14 cellular contexts compared by ENCODE assay signal in the genomic region with DNA sequence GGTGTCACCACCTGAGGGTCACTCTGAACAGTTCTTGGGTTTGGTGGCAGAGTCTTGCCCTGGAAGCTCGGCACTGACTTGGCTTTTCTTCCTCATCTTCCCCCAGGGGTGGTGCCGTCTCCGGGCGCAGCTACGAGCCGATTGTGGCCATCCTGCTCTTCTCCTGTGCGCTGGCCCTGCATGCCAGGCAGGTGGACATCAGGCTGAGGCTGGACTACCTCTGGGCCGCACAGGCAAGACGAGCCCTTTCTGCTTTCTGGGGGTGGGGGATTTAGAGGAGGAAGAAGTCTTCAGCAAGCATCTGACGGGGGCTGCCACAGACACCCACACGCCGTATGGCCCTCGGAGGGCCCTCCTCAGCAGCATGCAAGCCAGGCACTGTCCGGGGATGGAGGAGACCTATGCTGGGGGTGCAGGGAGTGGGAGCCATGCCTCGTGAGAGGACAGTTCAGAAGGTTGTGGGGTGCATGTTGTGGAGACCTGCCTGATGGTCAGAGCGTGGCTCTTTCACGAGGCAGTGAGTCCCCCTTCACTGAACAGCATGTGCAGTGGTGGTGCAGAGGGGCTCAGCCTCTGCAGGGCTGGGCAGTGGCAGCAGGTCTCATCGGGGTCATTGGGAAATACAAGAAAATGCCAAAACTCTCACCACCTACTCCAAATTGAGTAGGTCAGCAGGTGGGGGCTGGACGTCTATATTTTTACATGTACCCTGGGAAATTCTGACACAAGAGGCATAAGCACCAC.
"Had no signal": no experiment of that assay in that cellular context is flagged by ENCODE, and none has a peak within 500 bp of the region (broad histone marks: within the 10 kb centered on the region; RNA-seq: fewer than 3 reads in every experiment).

No MANE protein-coding gene starts in this region.

- H3K27ac ChIP-seq: coronary artery, gastroesophageal sphincter, ovary, thyroid gland had no signal

- H3K27me3 ChIP-seq: gastroesophageal sphincter, ovary, thyroid gland had no signal

- H3K9me3 Mint-ChIP-seq: activated naive CD4-positive, alpha-beta T cell treated with anti-CD3 and anti-CD28 coated beads, Interleukin-2, amount 10 ng/mL, durations not matched to agents 7 days and 5 days; activated T-helper 17 cell treated with anti-CD3 and anti-CD28 coated beads, Interleukin-2, amount 50 U/mL, for 72 hours had no signal

- H3K4me1 ChIP-seq: gastroesophageal sphincter, thyroid gland had no signal

- H3K27ac Mint-ChIP-seq: activated naive CD4-positive, alpha-beta T cell treated with anti-CD3 and anti-CD28 coated beads, Interleukin-2, amount 10 ng/mL, durations not matched to agents 7 days and 5 days; activated T-helper 17 cell treated with anti-CD3 and anti-CD28 coated beads, Interleukin-2, amount 50 U/mL, for 72 hours had no signal

- H3K4me3 ChIP-seq: coronary artery, gastroesophageal sphincter, ovary, thyroid gland had no signal

- H3K4me1 Mint-ChIP-seq: activated naive CD4-positive, alpha-beta T cell treated with anti-CD3 and anti-CD28 coated beads, Interleukin-2, amount 10 ng/mL, durations not matched to agents 7 days and 5 days; activated T-helper 17 cell treated with anti-CD3 and anti-CD28 coated beads, Interleukin-2, amount 50 U/mL, for 72 hours had no signal

- DNase-seq: activated CD4-positive, alpha-beta T cell treated with anti-CD3 and anti-CD28 coated beads, Interleukin-2, amount 50 U/mL, for 4 hours; activated naive CD4-positive, alpha-beta T cell treated with anti-CD3 and anti-CD28 coated beads, Interleukin-2, amount 10 ng/mL, durations not matched to agents 7 days and 5 days; activated T-cell treated with anti-CD3 and anti-CD28 coated beads for 4 hours; caudate nucleus; effector CD8-positive, alpha-beta T cell; mesendoderm; SIG-M5; stimulated activated CD4-positive, alpha-beta T cell treated with anti-CD3 and anti-CD28 coated beads, Interleukin-4, amount 100 ng/mL, for 4 hours; T-helper 2 cell; thyroid gland had no signal

- H3K4me3 Mint-ChIP-seq: activated naive CD4-positive, alpha-beta T cell treated with anti-CD3 and anti-CD28 coated beads, Interleukin-2, amount 10 ng/mL, durations not matched to agents 7 days and 5 days; activated T-helper 17 cell treated with anti-CD3 and anti-CD28 coated beads, Interleukin-2, amount 50 U/mL, for 72 hours had no signal

- H3K9me3 ChIP-seq: gastroesophageal sphincter, ovary, thyroid gland had no signal

- H3K36me3 ChIP-seq: ovary, thyroid gland had no signal

- ATAC-seq: activated T-helper 17 cell treated with anti-CD3 and anti-CD28 coated beads, Interleukin-2, amount 50 U/mL, for 72 hours; gastroesophageal sphincter had no signal

- H3K36me3 Mint-ChIP-seq: activated naive CD4-positive, alpha-beta T cell treated with anti-CD3 and anti-CD28 coated beads, Interleukin-2, amount 10 ng/mL, durations not matched to agents 7 days and 5 days had no signal
